ENCODE assay signal across 16 cellular contexts in genomic region chr1:61210435-61211012, GRCh38.
DNase-seq lines count a peak whose midpoint lies in the region; ATAC-seq, FAIRE-seq and TF ChIP-seq lines count a peak whose summit lies in the region.
"Had no signal": no experiment of that assay in that cellular context is flagged by ENCODE, and none has a peak within 500 bp of the region (broad histone marks: within the 10 kb centered on the region; RNA-seq: fewer than 3 reads in every experiment).

No MANE protein-coding gene starts in this region.

- DNase-seq in GM18507 (ENCODE audit: extremely low spot score, insufficient read length, low read depth) (no peak), OCI-M1 (lab: John Stamatoyannopoulos, UW) (peak; percentile 16), epithelial cell of proximal tubule (ENCODE audit: low read depth) (no peak), retinal pigment epithelial cell (ENCODE audit: low read depth) (no peak), islet precursor cell (no peak), T1000 (lab: John Stamatoyannopoulos, UW) (no peak)
- no peak for DNase-seq in activated T-cell treated with anti-CD3 and anti-CD28 coated beads, Interleukin-2, amount 50 U/mL, for 72 hours
- DNase-seq: activated CD4-positive, alpha-beta T cell treated with anti-CD3 and anti-CD28 coated beads for 36 hours; activated T-cell treated with anti-CD3 and anti-CD28 coated beads, Interleukin-2, amount 50 U/mL, for 4 hours; amygdala; HCEC 1CT; kidney glomerular epithelial cell; naive B cell; sigmoid colon; T-helper 1 cell had no signal

- H3K4me1 Mint-ChIP-seq in activated T-cell treated with anti-CD3 and anti-CD28 coated beads, Interleukin-2, amount 50 U/mL, for 72 hours (ENCODE audit: low read depth): no peaks in the 10 kb centered on the region
- H3K4me1 Mint-ChIP-seq: activated CD4-positive, alpha-beta T cell treated with anti-CD3 and anti-CD28 coated beads for 36 hours; naive B cell had no signal

- peak; percentile 31 for FAIRE-seq in GM18507 (lab: Jason Lieb, UNC)

- no peak overlapping the region for H3K27ac Mint-ChIP-seq in activated T-cell treated with anti-CD3 and anti-CD28 coated beads, Interleukin-2, amount 50 U/mL, for 72 hours
- H3K27ac Mint-ChIP-seq: activated CD4-positive, alpha-beta T cell treated with anti-CD3 and anti-CD28 coated beads for 36 hours; stimulated activated naive CD8-positive, alpha-beta T cell treated with anti-CD3 and anti-CD28 coated beads, Interleukin-15, Interleukin-2, amounts not matched to agents 100 ng/mL and 50 ng/mL, for 24 hours had no signal

- no peaks in the 10 kb centered on the region for H3K36me3 Mint-ChIP-seq in activated T-cell treated with anti-CD3 and anti-CD28 coated beads, Interleukin-2, amount 50 U/mL, for 72 hours (ENCODE audit: insufficient read depth in 2 of 2)
- H3K36me3 Mint-ChIP-seq: naive B cell had no signal

- H3K4me3 ChIP-seq in epithelial cell of proximal tubule (ENCODE audit: low read depth, low read length) (no peak overlapping the region), retinal pigment epithelial cell (ENCODE audit: low read length) (no peak overlapping the region)
- H3K4me3 ChIP-seq: sigmoid colon had no signal

- no peak overlapping the region for H3K4me3 Mint-ChIP-seq in activated T-cell treated with anti-CD3 and anti-CD28 coated beads, Interleukin-2, amount 50 U/mL, for 72 hours
- H3K4me3 Mint-ChIP-seq: activated CD4-positive, alpha-beta T cell treated with anti-CD3 and anti-CD28 coated beads for 36 hours; activated T-cell treated with anti-CD3 and anti-CD28 coated beads, Interleukin-2, amount 50 U/mL, for 4 hours; naive B cell; stimulated activated naive CD8-positive, alpha-beta T cell treated with anti-CD3 and anti-CD28 coated beads, Interleukin-15, Interleukin-2, amounts not matched to agents 100 ng/mL and 50 ng/mL, for 24 hours had no signal

- no peaks in the 10 kb centered on the region for H3K9me3 Mint-ChIP-seq in activated T-cell treated with anti-CD3 and anti-CD28 coated beads, Interleukin-2, amount 50 U/mL, for 72 hours
- H3K9me3 Mint-ChIP-seq: activated T-cell treated with anti-CD3 and anti-CD28 coated beads, Interleukin-2, amount 50 U/mL, for 4 hours; naive B cell; stimulated activated naive CD8-positive, alpha-beta T cell treated with anti-CD3 and anti-CD28 coated beads, Interleukin-15, Interleukin-2, amounts not matched to agents 100 ng/mL and 50 ng/mL, for 24 hours had no signal

- no peaks in the 10 kb centered on the region for H3K27me3 Mint-ChIP-seq in activated T-cell treated with anti-CD3 and anti-CD28 coated beads, Interleukin-2, amount 50 U/mL, for 72 hours (ENCODE audit: low read depth)
- H3K27me3 Mint-ChIP-seq: activated CD4-positive, alpha-beta T cell treated with anti-CD3 and anti-CD28 coated beads for 36 hours had no signal

- no peak for ATAC-seq in activated T-cell treated with anti-CD3 and anti-CD28 coated beads, Interleukin-2, amount 50 U/mL, for 72 hours (replicated peaks in 1 of 2)
- ATAC-seq: activated CD4-positive, alpha-beta T cell treated with anti-CD3 and anti-CD28 coated beads for 36 hours; activated T-cell treated with anti-CD3 and anti-CD28 coated beads, Interleukin-2, amount 50 U/mL, for 4 hours had no signal

- peak; percentile 42 for TF ChIP-seq CTCF in epithelial cell of proximal tubule (conservative IDR thresholded peaks at IDR 0.05; ENCODE audit: low read depth, low read length)
- TF ChIP-seq CTCF in retinal pigment epithelial cell (conservative IDR thresholded peaks at IDR 0.05; ENCODE audit: low read depth, low read length): peak; percentile 26
